In the genomic region with DNA sequence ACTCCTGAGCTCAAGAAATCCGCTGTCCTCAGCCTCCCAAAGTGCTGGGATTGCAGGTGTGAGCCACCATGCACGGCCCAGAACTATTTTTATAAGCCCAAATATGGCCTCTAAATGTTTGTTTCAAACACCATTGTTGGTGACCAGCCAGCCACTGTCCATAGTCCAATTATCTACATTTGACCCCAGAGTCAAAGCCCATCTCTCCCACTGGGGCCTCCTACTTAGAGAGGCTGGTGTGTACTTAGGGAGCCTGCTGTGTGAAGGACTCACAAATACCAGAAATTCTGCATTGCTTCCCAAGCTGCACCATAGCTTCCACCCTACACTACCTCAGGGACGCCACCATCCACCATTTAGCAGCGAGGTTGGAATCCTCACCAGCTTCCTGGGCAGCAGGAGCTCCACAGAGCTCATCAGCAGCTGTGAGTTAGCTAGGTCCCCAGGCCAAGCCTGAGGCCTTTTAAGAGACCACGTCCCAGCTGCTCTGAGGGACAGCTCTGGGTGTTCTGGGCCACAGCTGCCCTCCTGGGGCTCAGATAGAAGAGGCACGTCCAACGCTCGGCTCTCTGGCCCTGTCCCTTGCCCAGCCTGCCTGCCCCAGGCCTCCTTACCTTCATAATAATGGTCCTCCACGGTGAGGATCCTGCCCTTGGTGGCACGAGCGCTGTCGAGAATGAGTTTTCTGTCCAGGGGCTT, we compare ENCODE assay signal across 28 cellular contexts.
"Had no signal": no experiment of that assay in that cellular context is flagged by ENCODE, and none has a peak within 500 bp of the region (broad histone marks: within the 10 kb centered on the region; RNA-seq: fewer than 3 reads in every experiment).

No MANE protein-coding gene starts in this region.

- H3K27ac Mint-ChIP-seq: activated B cell treated with CpG ODN at 0.5 μM for 24 hours; activated CD8-positive, alpha-beta T cell treated with anti-CD3 and anti-CD28 coated beads for 36 hours; activated naive CD8-positive, alpha-beta T cell treated with anti-CD3 and anti-CD28 coated beads, Interleukin-2, amount 10 ng/mL, durations not matched to agents 7 days and 5 days; natural killer cell; neural progenitor cell had no signal

- H3K27me3 Mint-ChIP-seq: activated B cell treated with CpG ODN at 0.5 μM for 24 hours; activated CD8-positive, alpha-beta T cell treated with anti-CD3 and anti-CD28 coated beads for 36 hours; activated naive CD8-positive, alpha-beta T cell treated with anti-CD3 and anti-CD28 coated beads, Interleukin-2, amount 10 ng/mL, durations not matched to agents 7 days and 5 days; brain had no signal

- H3K27me3 ChIP-seq: ascending aorta, cardiac muscle cell, dorsolateral prefrontal cortex, gastroesophageal sphincter, neural progenitor cell, suprapubic skin, tibial artery had no signal

- H3K36me3 ChIP-seq: neural progenitor cell had no signal

- ATAC-seq: activated CD8-positive, alpha-beta T cell treated with anti-CD3 and anti-CD28 coated beads for 36 hours; gastroesophageal sphincter; left lobe of liver; lower lobe of right lung; natural killer cell; sciatic nerve had no signal

- H3K4me3 ChIP-seq: ascending aorta, cardiac muscle cell, coronary artery, dorsolateral prefrontal cortex, gastroesophageal sphincter, lower lobe of right lung, neural progenitor cell, suprapubic skin, tibial artery had no signal

- H3K9me3 Mint-ChIP-seq: activated B cell treated with CpG ODN at 0.5 μM for 24 hours; activated CD8-positive, alpha-beta T cell treated with anti-CD3 and anti-CD28 coated beads for 36 hours; activated naive CD8-positive, alpha-beta T cell treated with anti-CD3 and anti-CD28 coated beads, Interleukin-2, amount 10 ng/mL, durations not matched to agents 7 days and 5 days; brain; natural killer cell; neural progenitor cell had no signal

- H3K4me3 Mint-ChIP-seq: activated B cell treated with CpG ODN at 0.5 μM for 24 hours; activated CD8-positive, alpha-beta T cell treated with anti-CD3 and anti-CD28 coated beads for 36 hours; activated naive CD8-positive, alpha-beta T cell treated with anti-CD3 and anti-CD28 coated beads, Interleukin-2, amount 10 ng/mL, durations not matched to agents 7 days and 5 days; brain; natural killer cell; neural progenitor cell had no signal

- H3K36me3 Mint-ChIP-seq: natural killer cell had no signal

- DNase-seq: activated B cell treated with CpG ODN at 0.5 μM for 24 hours; activated CD4-positive, alpha-beta T cell treated with anti-CD3 and anti-CD28 coated beads, Interleukin-2, amount 50 U/mL, for 1 hour; activated CD8-positive, alpha-beta T cell treated with anti-CD3 and anti-CD28 coated beads for 36 hours; activated naive CD4-positive, alpha-beta T cell; activated naive CD8-positive, alpha-beta T cell treated with anti-CD3 and anti-CD28 coated beads, Interleukin-2, amount 10 ng/mL, durations not matched to agents 7 days and 5 days; activated T-cell treated with anti-CD3 and anti-CD28 coated beads, Interleukin-2, amount 50 U/mL, for 48 hours; cerebellar nuclear complex; dorsolateral prefrontal cortex; effector memory CD4-positive, alpha-beta T cell; hippocampal formation; kidney glomerular epithelial cell; mesenchymal stem cell; natural killer cell; small intestine; stimulated activated CD4-positive, alpha-beta T cell treated with anti-CD3 and anti-CD28 coated beads, Interleukin-4, amount 100 ng/mL, for 4 hours; stimulated activated CD8-positive, alpha-beta memory T cell treated with anti-CD3 and anti-CD28 coated beads, Interleukin-4, amount 100 ng/mL, for 48 hours; stimulated activated naive CD4-positive, alpha-beta T cell had no signal

- H3K4me1 Mint-ChIP-seq: activated B cell treated with CpG ODN at 0.5 μM for 24 hours; activated naive CD8-positive, alpha-beta T cell treated with anti-CD3 and anti-CD28 coated beads, Interleukin-2, amount 10 ng/mL, durations not matched to agents 7 days and 5 days; brain; natural killer cell; neural progenitor cell had no signal
